ENCODE assay signal across 12 cellular contexts in the genomic region with DNA sequence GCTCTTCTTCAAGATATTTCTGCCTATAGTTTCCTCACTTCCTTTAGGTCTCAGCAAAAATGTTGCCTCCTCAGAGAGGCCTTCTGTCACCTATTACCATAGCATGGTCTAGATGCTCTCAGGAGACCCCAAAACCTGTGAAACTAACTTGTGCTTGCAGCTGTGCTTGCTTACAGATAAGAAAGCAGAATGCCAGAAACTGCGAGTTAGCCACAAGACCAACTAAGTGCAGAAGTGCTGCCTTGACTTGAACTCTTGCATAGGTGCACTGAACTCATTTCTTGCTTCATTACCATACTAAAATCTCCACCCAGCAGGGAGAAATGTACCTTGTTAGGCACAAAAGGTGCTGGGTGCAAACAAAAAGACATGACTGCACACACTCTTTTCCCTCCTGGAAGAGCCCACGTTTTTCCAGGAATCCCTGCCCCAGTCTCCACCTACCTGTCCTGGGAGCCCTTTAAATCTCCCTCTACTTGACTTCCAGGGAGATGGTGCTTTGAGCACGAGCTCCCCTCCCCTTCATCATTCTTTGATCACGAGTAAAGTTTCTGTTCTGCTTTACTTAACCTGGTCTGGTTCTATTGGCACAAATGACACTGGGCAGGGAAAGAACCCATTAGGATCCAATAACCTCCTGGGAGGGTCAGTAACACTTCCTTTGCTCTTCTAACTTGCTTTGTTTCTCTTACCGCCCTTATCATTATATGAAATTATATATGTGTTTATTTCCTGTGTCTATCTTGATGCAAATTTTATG.
A peak's percentile ranks its signal among the peaks of the same experiment; 100 is the strongest.
DNase-seq lines count a peak whose midpoint lies in the region; ATAC-seq and TF ChIP-seq lines count a peak whose summit lies in the region.
"Had no signal": no experiment of that assay in that cellular context is flagged by ENCODE, and none has a peak within 500 bp of the region (broad histone marks: within the 10 kb centered on the region; RNA-seq: fewer than 3 reads in every experiment).

No MANE protein-coding gene starts in this region.

- peak; percentile 70 for ATAC-seq in GM19025 (IDR thresholded peaks at IDR 0.05; ENCODE audit: low read depth, unreplicated experiment)
- peak; percentile 73 for ATAC-seq in HG02588 (IDR thresholded peaks at IDR 0.05; ENCODE audit: unreplicated experiment)
- peak; percentile 81 for ATAC-seq in HG03354 (IDR thresholded peaks at IDR 0.05; ENCODE audit: poor library complexity, severe bottlenecking, unreplicated experiment)
- peak; percentile 29 for ATAC-seq in mucosa of descending colon

- no peaks in the 10 kb centered on the region for H3K9me3 ChIP-seq in mucosa of descending colon

- TF ChIP-seq CTCF in mucosa of descending colon (IDR thresholded peaks at IDR 0.05): no peak

- intact Hi-C loops in mucosa of descending colon (cut with DNase I, micrococcal nuclease): no loop called here

- DNase-seq in mucosa of descending colon: no peak
- DNase-seq in NCI-H2081 treated with DMSO at 0.1 percent for 48 hours (lab: John Stamatoyannopoulos, UW): no peak
- DNase-seq in SK-N-DZ (ENCODE audit: low spot score): no peak
- no peak for DNase-seq in NCI-H1092 (lab: John Stamatoyannopoulos, UW)
- no peak for DNase-seq in hypothalamus (lab: John Stamatoyannopoulos, UW)
- DNase-seq: activated T-cell treated with anti-CD3 and anti-CD28 coated beads, Interleukin-2, amount 50 U/mL, for 1 hour; DMS153; kidney had no signal

- H3K4me3 ChIP-seq in mucosa of descending colon: no peak overlapping the region
- H3K4me3 ChIP-seq: cardiac muscle cell had no signal

- H3K36me3 ChIP-seq in mucosa of descending colon (ENCODE audit: low read depth): no peaks in the 10 kb centered on the region
- H3K36me3 ChIP-seq: cardiac muscle cell had no signal

- no peaks in the 10 kb centered on the region for H3K4me1 ChIP-seq in mucosa of descending colon (ENCODE audit: low read depth)

Comparison
In these comparisons a context has a peak if more than half of its experiments do, and no peak if none do; other contexts are left out.
1. ATAC-seq: peak in every context shown above with its lines; median percentile 81 in HG03354; 73 in HG02588; 70 in GM19025; 29 in mucosa of descending colon.